ENCODE assay signal across 15 cellular contexts in the genomic region with DNA sequence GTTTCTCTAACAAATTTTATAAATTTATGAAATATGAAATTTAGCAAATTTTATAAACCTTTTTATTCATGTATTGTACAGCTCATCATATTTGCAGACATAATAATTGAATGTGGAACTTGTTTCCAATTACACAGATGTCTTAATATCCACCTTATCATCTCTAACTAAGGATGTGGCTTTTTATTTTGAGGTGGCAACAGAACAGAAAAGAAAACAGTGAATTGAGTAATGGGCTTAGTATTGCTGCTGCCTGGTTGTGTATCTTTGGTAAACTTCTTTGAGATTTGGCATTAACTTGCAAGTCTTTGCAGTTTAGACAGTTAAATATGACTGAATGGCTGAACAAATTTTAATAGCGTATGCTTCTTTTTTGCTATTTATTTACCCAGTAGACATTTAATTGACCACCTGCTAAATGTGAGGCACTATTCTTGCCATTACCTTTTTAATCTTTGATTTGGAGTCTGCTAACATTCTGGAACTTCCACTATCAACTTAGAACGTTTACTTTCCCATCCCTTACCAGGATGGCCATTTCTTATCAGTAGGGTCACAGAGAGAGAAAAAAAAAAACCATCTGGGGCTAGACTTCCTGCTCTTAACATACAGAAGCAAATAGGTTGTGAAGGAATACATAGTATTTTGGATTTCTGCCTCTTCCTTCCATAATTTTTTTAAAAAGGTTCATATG. TPM values are rescaled to one million over a fixed set of nuclear protein-coding genes. Genes with fewer than 3 reads are reported as not detected.
DNase-seq lines count a peak whose midpoint lies in the region; ATAC-seq, FAIRE-seq and TF ChIP-seq lines count a peak whose summit lies in the region.
"Had no signal": no experiment of that assay in that cellular context is flagged by ENCODE, and none has a peak within 500 bp of the region (broad histone marks: within the 10 kb centered on the region; RNA-seq: fewer than 3 reads in every experiment).

No MANE protein-coding gene starts in this region.

- H3K9me1 ChIP-seq in endothelial cell of umbilical vein (replicated peaks; ENCODE audit: control insufficient read depth, extremely low read depth, insufficient read depth, low read length) = peaks cover 2% of the 10 kb centered on the region

- H3K4me3 Mint-ChIP-seq in natural killer cell = no peak overlapping the region
- no peak overlapping the region for H3K4me3 Mint-ChIP-seq in natural killer cell treated with Interleukin-12 subunit alpha and Interleukin-12 subunit beta and Interleukin-15 and Interleukin-18, amount 100 ng/mL, for 72 hours
- no peak overlapping the region for H3K4me3 Mint-ChIP-seq in T-helper 1 cell treated with Interleukin-12 subunit alpha and Interleukin-12 subunit beta and Interleukin-4 antibody, amounts not matched to agents 30 μg/mL and 1 μg/mL, for 36 hours
- H3K4me3 Mint-ChIP-seq in stimulated activated effector memory CD8-positive, alpha-beta T cell treated with anti-CD3 and anti-CD28 coated beads, Interleukin-12 subunit alpha, Interleukin-12 subunit beta, amount 100 ng/mL, for 72 hours = no peak overlapping the region
- H3K4me3 Mint-ChIP-seq: activated CD8-positive, alpha-beta T cell treated with anti-CD3 and anti-CD28 coated beads, Interleukin-2, amount 10 ng/mL, durations not matched to agents 7 days and 5 days; central memory CD8-positive, alpha-beta T cell had no signal

- peak overlapping the region; percentile 68 for H3K4me2 ChIP-seq in endothelial cell of umbilical vein (ENCODE audit: insufficient read depth, low read length)

- no peak for TF ChIP-seq CTCF in natural killer cell (IDR thresholded peaks at IDR 0.05)
- TF ChIP-seq CTCF in endothelial cell of umbilical vein (IDR thresholded peaks at IDR 0.05; ENCODE audit: extremely low read depth in 1 of 2, insufficient read depth in 1 of 2, low read depth in 1 of 2, low read length in 2 of 2) = no peak

- peak in 1 of 3 donors; percentile 40 for ATAC-seq in natural killer cell
- ATAC-seq in natural killer cell treated with Interleukin-12 subunit alpha and Interleukin-12 subunit beta and Interleukin-15 and Interleukin-18, amount 100 ng/mL, for 72 hours = no peak
- peak; percentile 71 for ATAC-seq in stimulated activated effector memory CD8-positive, alpha-beta T cell treated with anti-CD3 and anti-CD28 coated beads, Interleukin-12 subunit alpha, Interleukin-12 subunit beta, amount 100 ng/mL, for 72 hours
- ATAC-seq in GM21528 (IDR thresholded peaks at IDR 0.05; ENCODE audit: low FRiP score, unreplicated experiment) = no peak
- ATAC-seq: activated CD8-positive, alpha-beta T cell treated with anti-CD3 and anti-CD28 coated beads, Interleukin-2, amount 10 ng/mL, durations not matched to agents 7 days and 5 days had no signal

- dilution Hi-C loops in endothelial cell of umbilical vein (cut with MboI; ENCODE audit: extremely low pct_ligation_motif_present, low sequenced_read_pairs) = no loop called here

- peaks cover 48% of the 10 kb centered on the region for H3K4me1 ChIP-seq in endothelial cell of umbilical vein (ENCODE audit: control insufficient read depth, extremely low read depth, insufficient read depth, low read length)

- H3K79me2 ChIP-seq in endothelial cell of umbilical vein (ENCODE audit: control insufficient read depth, insufficient read depth, low read length) = peaks cover 20% of the 10 kb centered on the region

- no peak overlapping the region for H3K9ac ChIP-seq in endothelial cell of umbilical vein (replicated peaks; ENCODE audit: extremely low read depth, insufficient read depth, low read length)

- H3K27me3 Mint-ChIP-seq in natural killer cell (ENCODE audit: low read depth in 2 of 2) = no peaks in the 10 kb centered on the region
- H3K27me3 Mint-ChIP-seq in natural killer cell treated with Interleukin-12 subunit alpha and Interleukin-12 subunit beta and Interleukin-15 and Interleukin-18, amount 100 ng/mL, for 72 hours = no peaks in the 10 kb centered on the region
- H3K27me3 Mint-ChIP-seq in T-helper 1 cell treated with Interleukin-12 subunit alpha and Interleukin-12 subunit beta and Interleukin-4 antibody, amounts not matched to agents 30 μg/mL and 1 μg/mL, for 36 hours (ENCODE audit: low read depth) = no peaks in the 10 kb centered on the region
- H3K27me3 Mint-ChIP-seq: central memory CD8-positive, alpha-beta T cell had no signal

- no peak for FAIRE-seq in endothelial cell of umbilical vein (lab: Jason Lieb, UNC)
- FAIRE-seq: kidney had no signal

- no peaks in the 10 kb centered on the region for H3K9me3 Mint-ChIP-seq in natural killer cell
- no peaks in the 10 kb centered on the region for H3K9me3 Mint-ChIP-seq in natural killer cell treated with Interleukin-12 subunit alpha and Interleukin-12 subunit beta and Interleukin-15 and Interleukin-18, amount 100 ng/mL, for 72 hours
- H3K9me3 Mint-ChIP-seq in T-helper 1 cell treated with Interleukin-12 subunit alpha and Interleukin-12 subunit beta and Interleukin-4 antibody, amounts not matched to agents 30 μg/mL and 1 μg/mL, for 36 hours = no peaks in the 10 kb centered on the region
- H3K9me3 Mint-ChIP-seq in stimulated activated effector memory CD8-positive, alpha-beta T cell treated with anti-CD3 and anti-CD28 coated beads, Interleukin-12 subunit alpha, Interleukin-12 subunit beta, amount 100 ng/mL, for 72 hours = no peaks in the 10 kb centered on the region
- H3K9me3 Mint-ChIP-seq: central memory CD8-positive, alpha-beta T cell had no signal

- H3K4me3 ChIP-seq in endothelial cell of umbilical vein (replicated peaks in 1 of 3; ENCODE audit: insufficient read depth in 1 of 3, low read depth in 1 of 3, low read length in 3 of 3) = no peak overlapping the region

- DNase-seq in natural killer cell = no peak
- no peak for DNase-seq in natural killer cell treated with Interleukin-12 subunit alpha and Interleukin-12 subunit beta and Interleukin-15 and Interleukin-18, amount 100 ng/mL, for 72 hours (ENCODE audit: low spot score)
- peak; percentile 44 for DNase-seq in endothelial cell of umbilical vein (ENCODE audit: low read depth, low spot score)
- DNase-seq in stimulated activated effector memory CD8-positive, alpha-beta T cell treated with anti-CD3 and anti-CD28 coated beads, Interleukin-12 subunit alpha, Interleukin-12 subunit beta, amount 100 ng/mL, for 72 hours (ENCODE audit: low spot score in 2 of 2) = no peak
- no peak for DNase-seq in COLO668 (lab: John Stamatoyannopoulos, UW; ENCODE audit: unreplicated experiment)
- no peak for DNase-seq in middle frontal gyrus (ENCODE audit: extremely low spot score, low spot score)
- DNase-seq: activated CD8-positive, alpha-beta T cell treated with anti-CD3 and anti-CD28 coated beads, Interleukin-2, amount 10 ng/mL, durations not matched to agents 7 days and 5 days; Kasumi-1; kidney; NCI-H146; NCI-H524; T-helper 9 cell had no signal

- POLR2A ChIA-PET in endothelial cell of umbilical vein (lab: Charles Lee) = interaction anchor here (1.2 kb wide), 1 partner anchor 45 kb away, joined by 3 read pairs; the partner anchor contains the start of gene CLCN3

- no peak overlapping the region for H2AFZ ChIP-seq in endothelial cell of umbilical vein (ENCODE audit: low read depth, low read length)

- H4K20me1 ChIP-seq in endothelial cell of umbilical vein (replicated peaks; ENCODE audit: control insufficient read depth, extremely low read depth, insufficient read depth, low read length) = no peaks in the 10 kb centered on the region

- peaks cover 27 to 34% of the 10 kb centered on the region in 2 donors for H3K4me1 Mint-ChIP-seq in natural killer cell
- H3K4me1 Mint-ChIP-seq in natural killer cell treated with Interleukin-12 subunit alpha and Interleukin-12 subunit beta and Interleukin-15 and Interleukin-18, amount 100 ng/mL, for 72 hours (ENCODE audit: low read depth in 2 of 2) = peaks cover 11 to 17% of the 10 kb centered on the region in 2 donors
- peaks cover 19% of the 10 kb centered on the region for H3K4me1 Mint-ChIP-seq in T-helper 1 cell treated with Interleukin-12 subunit alpha and Interleukin-12 subunit beta and Interleukin-4 antibody, amounts not matched to agents 30 μg/mL and 1 μg/mL, for 36 hours (ENCODE audit: low read depth)
- peaks cover 13% of the 10 kb centered on the region for H3K4me1 Mint-ChIP-seq in stimulated activated effector memory CD8-positive, alpha-beta T cell treated with anti-CD3 and anti-CD28 coated beads, Interleukin-12 subunit alpha, Interleukin-12 subunit beta, amount 100 ng/mL, for 72 hours

- no TSS peak for BruUV-seq in endothelial cell of umbilical vein (replicated peaks; lab: Mats Ljungman, UMichigan)

- intact Hi-C loops in natural killer cell (cut with micrococcal nuclease) = no loop called here
- intact Hi-C loops in endothelial cell of umbilical vein (cut with micrococcal nuclease) = loop anchor here (2.0 kb wide), 1 partner anchor 92 kb away; the partner anchor contains the start of gene HPF1

- H3K27me3 ChIP-seq in endothelial cell of umbilical vein (ENCODE audit: control insufficient read depth in 2 of 2, insufficient read depth in 2 of 2, low read length in 2 of 2) = no peaks in the 10 kb centered on the region

- no peaks in the 10 kb centered on the region for H3K9me3 ChIP-seq in endothelial cell of umbilical vein (replicated peaks; ENCODE audit: control insufficient read depth, insufficient read depth, low read length)

- H3K27ac Mint-ChIP-seq in natural killer cell = peak overlapping the region; percentile 37 to 70
- peak overlapping the region in 1 of 2 donors; percentile 56 for H3K27ac Mint-ChIP-seq in natural killer cell treated with Interleukin-12 subunit alpha and Interleukin-12 subunit beta and Interleukin-15 and Interleukin-18, amount 100 ng/mL, for 72 hours
- peak overlapping the region; percentile 7 for H3K27ac Mint-ChIP-seq in T-helper 1 cell treated with Interleukin-12 subunit alpha and Interleukin-12 subunit beta and Interleukin-4 antibody, amounts not matched to agents 30 μg/mL and 1 μg/mL, for 36 hours
- H3K27ac Mint-ChIP-seq in stimulated activated effector memory CD8-positive, alpha-beta T cell treated with anti-CD3 and anti-CD28 coated beads, Interleukin-12 subunit alpha, Interleukin-12 subunit beta, amount 100 ng/mL, for 72 hours = no peak overlapping the region
- H3K27ac Mint-ChIP-seq: activated CD8-positive, alpha-beta T cell treated with anti-CD3 and anti-CD28 coated beads, Interleukin-2, amount 10 ng/mL, durations not matched to agents 7 days and 5 days had no signal

- no peak for TF ChIP-seq POLR2A in endothelial cell of umbilical vein (IDR thresholded peaks at IDR 0.05; ENCODE audit: low read depth, low read length)

- CTCF ChIA-PET in endothelial cell of umbilical vein (lab: Charles Lee) = interaction anchor here (1.1 to 2.1 kb wide), 3 partner anchors 46 to 52 kb away, joined by 3 to 8 read pairs (median 5); no protein-coding TSS in a partner anchor

- peaks cover 0 to 2% of the 10 kb centered on the region in 2 experiments for H3K36me3 ChIP-seq in endothelial cell of umbilical vein (ENCODE audit: control insufficient read depth in 2 of 2, extremely low read depth in 1 of 2, insufficient read depth in 2 of 2, low read length in 2 of 2)

- H3K27ac ChIP-seq in endothelial cell of umbilical vein (ENCODE audit: insufficient read depth, low read depth, low read length) = peak overlapping the region; percentile 76

- H3K36me3 Mint-ChIP-seq in natural killer cell = no peaks in the 10 kb centered on the region
- H3K36me3 Mint-ChIP-seq in natural killer cell treated with Interleukin-12 subunit alpha and Interleukin-12 subunit beta and Interleukin-15 and Interleukin-18, amount 100 ng/mL, for 72 hours = no peaks in the 10 kb centered on the region
- peaks cover 17% of the 10 kb centered on the region for H3K36me3 Mint-ChIP-seq in T-helper 1 cell treated with Interleukin-12 subunit alpha and Interleukin-12 subunit beta and Interleukin-4 antibody, amounts not matched to agents 30 μg/mL and 1 μg/mL, for 36 hours (ENCODE audit: low read depth)
- H3K36me3 Mint-ChIP-seq in stimulated activated effector memory CD8-positive, alpha-beta T cell treated with anti-CD3 and anti-CD28 coated beads, Interleukin-12 subunit alpha, Interleukin-12 subunit beta, amount 100 ng/mL, for 72 hours = peaks cover 12% of the 10 kb centered on the region

RNA-seq across cellular contexts. Expression of gene CLCN3, which starts 44.8 kb away (rescaled TPM):
- total RNA-seq in natural killer cell = 10 to 100 TPM; 20.7 to 26.0 (median 21.0) TPM
- 10 to 100 TPM; 21.8 to 24.9 TPM for total RNA-seq in natural killer cell treated with Interleukin-12 subunit alpha and Interleukin-12 subunit beta and Interleukin-15 and Interleukin-18, amount 100 ng/mL, for 72 hours
- total RNA-seq in endothelial cell of umbilical vein = 49.0 and 51.4 TPM in 2 replicates
- 12.1 and 16.5 TPM in 2 replicates for polyA plus RNA-seq in endothelial cell of umbilical vein
- polyA plus RNA-seq in endothelial cell of umbilical vein (2011; cell fraction: cytosol; rRNA removed) = 13.2 and 13.6 TPM in 2 replicates
- 13.4 and 21.4 TPM in 2 replicates for polyA plus RNA-seq in endothelial cell of umbilical vein (2011; cell fraction: nucleus; rRNA removed)
- polyA plus RNA-seq in endothelial cell of umbilical vein (2012) = 24.8 and 33.1 TPM in 2 replicates
- 82.0 and 86.1 TPM in 2 replicates for polyA minus RNA-seq in endothelial cell of umbilical vein
- 10.9 TPM for polyA minus RNA-seq in endothelial cell of umbilical vein (2011; cell fraction: cytosol; rRNA and poly(A)+ RNA removed)
- polyA minus RNA-seq in endothelial cell of umbilical vein (2011; cell fraction: nucleus; rRNA and poly(A)+ RNA removed) = 31.2 and 48.2 TPM in 2 replicates

RNA-seq across cellular contexts. Expression of gene NEK1, which starts 52.8 kb away (rescaled TPM):
- total RNA-seq in natural killer cell (10 to 100 TPM; 16.4 to 24.9 (median 19.0) TPM), endothelial cell of umbilical vein (10.1 and 10.4 TPM in 2 replicates)
- total RNA-seq in natural killer cell treated with Interleukin-12 subunit alpha and Interleukin-12 subunit beta and Interleukin-15 and Interleukin-18, amount 100 ng/mL, for 72 hours = 10 to 100 TPM in 1 of 2 donors, 1 to 10 TPM in 1; 9.8 to 20.6 TPM
- 1.7 and 2.6 TPM in 2 replicates for polyA plus RNA-seq in endothelial cell of umbilical vein
- 2.2 and 2.5 TPM in 2 replicates for polyA plus RNA-seq in endothelial cell of umbilical vein (2011; cell fraction: cytosol; rRNA removed)
- polyA plus RNA-seq in endothelial cell of umbilical vein (2011; cell fraction: nucleus; rRNA removed) = 4.9 and 6.6 TPM in 2 replicates
- 5.8 and 7.3 TPM in 2 replicates for polyA plus RNA-seq in endothelial cell of umbilical vein (2012)
- polyA minus RNA-seq in endothelial cell of umbilical vein = 8.4 and 13.1 TPM in 2 replicates
- polyA minus RNA-seq in endothelial cell of umbilical vein (2011; cell fraction: cytosol; rRNA and poly(A)+ RNA removed) = 4.6 TPM
- 24.7 and 26.1 TPM in 2 replicates for polyA minus RNA-seq in endothelial cell of umbilical vein (2011; cell fraction: nucleus; rRNA and poly(A)+ RNA removed)
